In the genomic region with DNA sequence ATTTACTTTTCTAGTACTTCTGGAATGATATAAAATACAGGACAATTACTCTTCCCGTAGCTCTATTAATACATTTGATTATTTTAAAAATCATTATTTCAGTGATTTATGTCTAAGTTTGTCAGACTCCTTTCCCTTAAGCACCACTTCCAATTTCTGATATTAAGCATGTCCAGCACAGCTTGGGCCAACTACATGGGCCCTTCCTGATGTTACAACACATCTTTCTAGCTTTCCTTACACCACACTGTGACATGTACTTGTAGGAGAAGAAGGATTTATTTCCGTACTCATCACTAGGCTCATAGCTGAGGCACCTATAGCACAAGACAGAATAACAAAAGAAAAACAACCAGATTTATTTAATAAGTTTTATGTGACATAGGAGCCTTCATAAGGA, we compare ENCODE assay signal across 5 cellular contexts.
"Had no signal": no experiment of that assay in that cellular context is flagged by ENCODE, and none has a peak within 500 bp of the region (broad histone marks: within the 10 kb centered on the region; RNA-seq: fewer than 3 reads in every experiment).

No MANE protein-coding gene starts in this region.

- H3K4me3 ChIP-seq: GM23338 had no signal

- H3K27ac ChIP-seq: HL-60 had no signal

- H3K36me3 Mint-ChIP-seq: IgD-negative memory B cell had no signal

- DNase-seq: H9, KBM-7 had no signal

- H3K4me1 Mint-ChIP-seq: IgD-negative memory B cell had no signal

- H3K27ac Mint-ChIP-seq: GM23338, H9, IgD-negative memory B cell had no signal

- H3K9me3 Mint-ChIP-seq: GM23338, H9 had no signal

- H3K4me3 Mint-ChIP-seq: GM23338, H9, IgD-negative memory B cell had no signal
